In the genomic region with DNA sequence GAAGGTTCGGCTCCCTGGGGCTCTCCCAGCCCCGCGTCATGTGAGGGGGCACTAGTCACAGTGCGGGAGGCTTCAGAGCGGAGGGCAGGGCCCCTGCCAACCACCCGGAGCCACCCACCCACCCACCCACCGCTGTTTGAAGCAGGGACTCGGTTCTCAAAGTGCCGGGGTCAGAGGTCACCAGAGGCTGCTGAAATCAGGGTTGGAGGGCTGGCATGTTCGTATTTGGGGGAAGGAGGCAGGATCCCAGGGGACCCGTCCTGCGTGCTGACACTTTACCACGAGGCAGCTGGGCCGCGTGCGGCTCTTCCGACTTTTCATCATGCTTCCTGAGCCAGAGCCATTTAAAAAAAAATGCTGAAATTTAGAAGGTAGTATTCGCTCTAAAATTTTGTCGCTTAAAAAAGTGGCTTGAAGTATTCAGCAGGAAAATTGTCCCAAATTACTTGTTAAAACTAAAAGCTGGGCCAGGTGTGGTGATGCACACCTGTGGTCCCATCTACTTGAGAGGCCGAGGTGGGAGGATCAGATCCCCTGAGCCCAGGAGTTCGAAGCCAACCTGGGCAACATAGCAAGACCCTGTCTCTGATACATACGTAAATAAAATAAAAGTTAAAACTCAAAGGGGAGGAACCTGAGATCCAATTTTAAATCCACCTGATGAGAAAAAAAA, we compare ENCODE assay signal across 10 cellular contexts. TPM values are rescaled to one million over a fixed set of nuclear protein-coding genes. Genes with fewer than 3 reads are reported as not detected.
A peak's percentile ranks its signal among the peaks of the same experiment; 100 is the strongest.
DNase-seq lines count a peak whose midpoint lies in the region; ATAC-seq, FAIRE-seq and TF ChIP-seq lines count a peak whose summit lies in the region.
"Had no signal": no experiment of that assay in that cellular context is flagged by ENCODE, and none has a peak within 500 bp of the region (broad histone marks: within the 10 kb centered on the region; RNA-seq: fewer than 3 reads in every experiment).

No MANE protein-coding gene starts in this region.

- TF ChIP-seq CTCF in NB4 (IDR thresholded peaks at IDR 0.05; ENCODE audit: low read depth, low read length) = no peak
- no peak for TF ChIP-seq CTCF in H1 (IDR thresholded peaks at IDR 0.05; ENCODE audit: control extremely low read depth in 1 of 3, insufficient read depth in 1 of 3, low read depth in 1 of 3, low read length in 3 of 3)
- no peak for TF ChIP-seq CTCF in suprapubic skin (IDR thresholded peaks at IDR 0.05)

- H3K9me3 ChIP-seq in H1 (ENCODE audit: insufficient read depth in 2 of 2, low read depth in 1 of 2, low read length in 1 of 2) (no peaks in the 10 kb centered on the region), mesodermal cell (ENCODE audit: control insufficient read depth, low read length) (peaks cover 6% of the 10 kb centered on the region), suprapubic skin (no peaks in the 10 kb centered on the region)

- H2AFZ ChIP-seq in H1 (ENCODE audit: low read length) = no peak overlapping the region

- peaks cover 0 to 1% of the 10 kb centered on the region in 2 experiments for H4K20me1 ChIP-seq in H1 (replicated peaks in 1 of 2; ENCODE audit: control insufficient read depth in 1 of 2, insufficient read depth in 2 of 2, low read length in 2 of 2)

- ATAC-seq in HG03108 (IDR thresholded peaks at IDR 0.05; ENCODE audit: unreplicated experiment) (no peak), HG03135 (IDR thresholded peaks at IDR 0.05; ENCODE audit: unreplicated experiment) (no peak)
- ATAC-seq: activated CD8-positive, alpha-beta T cell treated with anti-CD3 and anti-CD28 coated beads, Interleukin-2, amount 10 ng/mL, durations not matched to agents 7 days and 5 days had no signal

- H2AK5ac ChIP-seq in H1 (ENCODE audit: low read depth, low read length) = no peak overlapping the region

- peak overlapping the region in 1 of 2 experiments; percentile 55; a peak in 2 of 4 replicates for H3K4me2 ChIP-seq in H1 (ENCODE audit: insufficient read depth in 1 of 2, low read depth in 2 of 2, low read length in 2 of 2)

- H3K23ac ChIP-seq in H1 (ENCODE audit: insufficient read length) = no peak overlapping the region

- peaks cover 0 to 67% of the 10 kb centered on the region in 2 experiments; a peak in 2 of 4 replicates for H3K79me2 ChIP-seq in H1 (ENCODE audit: control insufficient read depth in 1 of 2, insufficient read depth in 2 of 2, low read length in 2 of 2)

- no peak overlapping the region for H3K56ac ChIP-seq in H1 (replicated peaks; ENCODE audit: insufficient read length, low read depth, low read length)

- H4K91ac ChIP-seq in H1 (replicated peaks; ENCODE audit: insufficient read length, low read length) = peak overlapping the region; percentile 23

- peak overlapping the region; percentile 80; the same call in 1 of the 2 replicates for H3K18ac ChIP-seq in H1 (ENCODE audit: extremely low read depth, low read length)

- H3K27ac ChIP-seq in H1 (ENCODE audit: low read depth, low read length) = peak overlapping the region; percentile 62
- H3K27ac ChIP-seq in mesodermal cell (ENCODE audit: low read depth, low read length, severe bottlenecking) = peak overlapping the region; percentile 96
- H3K27ac ChIP-seq in suprapubic skin = peak overlapping the region; percentile 88

- H2BK120ac ChIP-seq in H1 (replicated peaks; ENCODE audit: low read depth, low read length) = no peak overlapping the region

- H4K8ac ChIP-seq in H1 (ENCODE audit: extremely low read depth, insufficient read depth, low read length) = no peak overlapping the region; the same call in 1 of the 2 replicates

- H3K4ac ChIP-seq in H1 (replicated peaks; ENCODE audit: insufficient read length, low read depth, low read length) = no peak overlapping the region

- H3K4me1 ChIP-seq in H1 (replicated peaks in 1 of 4; ENCODE audit: control insufficient read depth in 3 of 4, insufficient read depth in 4 of 4, low read length in 3 of 4) (peaks cover 13 to 41% (median 18%) of the 10 kb centered on the region in 4 experiments), mesodermal cell (ENCODE audit: control insufficient read depth, insufficient read depth, low read length, poor library complexity, severe bottlenecking) (peaks cover 50% of the 10 kb centered on the region), suprapubic skin (peaks cover 25% of the 10 kb centered on the region)

- FAIRE-seq in H1 (lab: Jason Lieb, UNC) = no peak

- POLR2A ChIA-PET in H1 (lab: Charles Lee; ENCODE audit: partially characterized antibody) = interaction anchor here (1.3 to 3.5 kb wide), 6 partner anchors 15 to 105 kb away, joined by 3 to 19 read pairs (median 6); no protein-coding TSS in a partner anchor

- no peak overlapping the region for H3K14ac ChIP-seq in H1 (ENCODE audit: insufficient read length)

- H2BK20ac ChIP-seq in H1 (ENCODE audit: low read length) = no peak overlapping the region

- 0 out of 2 replicates have a peak overlapping the region, but pooled peaks have one; percentile 53 for H2BK5ac ChIP-seq in H1 (ENCODE audit: low read depth, low read length)

- no peak for TF ChIP-seq POLR2A in NB4 (IDR thresholded peaks at IDR 0.05; ENCODE audit: extremely low read depth, insufficient read length)
- no peak for TF ChIP-seq POLR2A in H1 (IDR thresholded peaks at IDR 0.05; ENCODE audit: control extremely low read depth in 1 of 2, low read depth in 2 of 2, low read length in 2 of 2)
- TF ChIP-seq POLR2A in suprapubic skin (IDR thresholded peaks at IDR 0.05) = no peak

- 85% methylated on average over 17 of the region's 22 CpGs; no CpG with 5 or more reads in 1 of the 2 experiments for WGBS in H1 (ENCODE audit: extremely low coverage in 1 of 2, insufficient coverage in 1 of 2, insufficient read length in 1 of 2, insufficient replicate concordance in 2 of 2, low coverage in 1 of 2, low lambda C conversion rate in 2 of 2, missing lambda C conversion rate in 1 of 2), 2 experiments
- 85 to 90% methylated on average over 14 to 19 of the region's 22 CpGs for WGBS in mesodermal cell (ENCODE audit: insufficient coverage in 2 of 2), 2 experiments
- WGBS in suprapubic skin = 74% methylated on average over 15 of the region's 22 CpGs

- H3K9ac ChIP-seq in H1 (replicated peaks in 1 of 4; ENCODE audit: extremely low read depth in 1 of 4, low read depth in 3 of 4, low read length in 3 of 4) = no peak overlapping the region

- no peak for TF ChIP-seq RAD21 in H1 (IDR thresholded peaks at IDR 0.05 in 1 of 2, conservative IDR thresholded peaks at IDR 0.05 in 1 of 2; ENCODE audit: low read depth in 2 of 2, low read length in 2 of 2)

- H3K27me3 ChIP-seq in H1 (replicated peaks in 1 of 4; ENCODE audit: control insufficient read depth in 3 of 4, extremely low read depth in 1 of 4, insufficient read depth in 3 of 4, low read length in 3 of 4) (no peaks in the 10 kb centered on the region), suprapubic skin (no peaks in the 10 kb centered on the region)

- H3K79me1 ChIP-seq in H1 (ENCODE audit: low read depth, low read length) = peaks cover 12% of the 10 kb centered on the region

- TF ChIP-seq EP300 in H1 (IDR thresholded peaks at IDR 0.05; ENCODE audit: borderline replicate concordance in 1 of 2, low read depth in 2 of 2, low read length in 2 of 2) = no peak
- TF ChIP-seq EP300 in suprapubic skin (IDR thresholded peaks at IDR 0.05) = no peak

- no peak overlapping the region for H3K4me3 ChIP-seq in NB4 (ENCODE audit: low read depth, low read length)
- peak overlapping the region in 1 of 4 experiments; percentile 36; a peak in 4 of 8 replicates for H3K4me3 ChIP-seq in H1 (ENCODE audit: extremely low read depth in 1 of 4, insufficient read depth in 2 of 4, low read depth in 3 of 4, low read length in 4 of 4)
- peak overlapping the region; percentile 5 for H3K4me3 ChIP-seq in mesodermal cell (ENCODE audit: extremely low read depth, insufficient read depth, low read length, poor library complexity, severe bottlenecking)
- H3K4me3 ChIP-seq in suprapubic skin = peak overlapping the region; percentile 21

- H3K36me3 ChIP-seq in H1 (ENCODE audit: control insufficient read depth in 2 of 4, insufficient read depth in 4 of 4, low read length in 3 of 4) (no peaks in the 10 kb centered on the region), mesodermal cell (ENCODE audit: control insufficient read depth, insufficient read depth, low read length) (peaks cover 16% of the 10 kb centered on the region), suprapubic skin (no peaks in the 10 kb centered on the region)

- peak; percentile 27 for DNase-seq in NB4 (ENCODE audit: low read depth)
- DNase-seq in H1 (ENCODE audit: low read depth in 1 of 2, low spot score in 2 of 2) = no peak
- peak in 1 of 2 donors; percentile 67 for DNase-seq in suprapubic skin (ENCODE audit: low spot score in 2 of 2)
- DNase-seq in cerebellum (ENCODE audit: low spot score) = no peak
- DNase-seq in NCI-H146 treated with DMSO at 0.1 percent for 48 hours (lab: John Stamatoyannopoulos, UW; ENCODE audit: unreplicated experiment) = no peak
- DNase-seq: activated CD8-positive, alpha-beta T cell treated with anti-CD3 and anti-CD28 coated beads, Interleukin-2, amount 10 ng/mL, durations not matched to agents 7 days and 5 days; cortex of kidney had no signal

- 0 out of 2 replicates have a peak overlapping the region, but pooled peaks have one; percentile 50 for H2BK12ac ChIP-seq in H1 (ENCODE audit: low read depth, low read length)

- CTCF ChIA-PET in H1 (lab: Charles Lee; ENCODE audit: partially characterized antibody) = interaction anchor here (0.7 to 3.1 kb wide), 8 partner anchors 13 to 163 kb away, joined by 3 to 13 read pairs (median 4); no protein-coding TSS in a partner anchor

- no peaks in the 10 kb centered on the region; the same call in 1 of the 2 replicates for H3K23me2 ChIP-seq in H1 (ENCODE audit: low read depth, low read length)

- H4K5ac ChIP-seq in H1 (ENCODE audit: insufficient read length, low read depth, low read length) = peak overlapping the region; percentile 49

- peak overlapping the region; percentile 49; the same call in 1 of the 2 replicates for H2BK15ac ChIP-seq in H1 (ENCODE audit: low read length)

TF ChIP-seq in H1, 55 proteins besides CTCF, POLR2A, EP300 and RAD21 (continues in another document):
- TF ChIP-seq NRF1 (IDR thresholded peaks at IDR 0.05; ENCODE audit: low read depth, low read length) = no peak

RNA-seq across cellular contexts. Expression of a gene that starts 21.2 kb away (rescaled TPM):
- 72.9 and 78.5 TPM in 2 replicates for total RNA-seq in H1 (2021; fragmentation: NEBNext Ultra II Directional; extraction: Animal tissue kit (Norgen Biotek cat#: 25700))
- 28.8 and 30.7 TPM in 2 replicates for polyA plus RNA-seq in H1 (2011; rRNA removed)
- polyA plus RNA-seq in H1 (2011; cell fraction: cytosol; rRNA removed) = 14.9 TPM
- 83.2 TPM for polyA plus RNA-seq in H1 (2011; cell fraction: nucleus; rRNA removed)
- polyA plus RNA-seq in H1 (2012, experiment 1 of 2) = 31.1 to 42.5 TPM (median 35.7 TPM) in 4 replicates
- 4.6 TPM for polyA plus RNA-seq in H1 (2012, experiment 2 of 2)
- 30.6 TPM for polyA plus RNA-seq in H1 (2013, experiment 1 of 2)
- polyA plus RNA-seq in H1 (2013, experiment 2 of 2) = 28.1 TPM
- polyA minus RNA-seq in H1 (2011; rRNA and poly(A)+ RNA removed) = 35.6 and 46.4 TPM in 2 replicates
- polyA minus RNA-seq in H1 (2011; cell fraction: cytosol; rRNA and poly(A)+ RNA removed) = 49.0 TPM
- 68.1 TPM for polyA minus RNA-seq in H1 (2011; cell fraction: nucleus; rRNA and poly(A)+ RNA removed)
- polyA plus RNA-seq in mesodermal cell (2013, experiment 1 of 2) = 44.3 TPM
- polyA plus RNA-seq in mesodermal cell (2013, experiment 2 of 2) = 38.8 TPM
- total RNA-seq in suprapubic skin (10 to 100 TPM; 22.8 to 51.0 (median 39.8) TPM), cerebellum (15.3 TPM)
